ENCODE assay signal across 17 cellular contexts in the genomic region with DNA sequence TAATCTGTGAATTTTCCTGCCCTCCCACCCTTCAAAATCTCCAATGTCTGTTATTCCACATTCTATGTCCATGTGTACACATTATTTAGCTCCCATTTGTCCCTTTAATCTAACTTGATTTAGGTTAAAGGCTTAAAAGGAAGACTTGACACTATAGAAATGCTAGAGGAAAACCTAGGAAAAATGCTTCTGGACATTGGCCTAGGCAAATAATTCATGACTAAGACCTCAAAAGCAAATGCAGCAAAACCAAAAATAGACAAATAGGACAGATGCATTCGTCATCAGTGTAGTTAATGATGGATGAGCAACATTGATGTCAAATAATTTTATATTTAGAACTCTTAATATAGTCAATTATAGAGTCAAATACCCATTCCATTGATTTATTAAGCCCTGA. TPM values are rescaled to one million over a fixed set of nuclear protein-coding genes. Genes with fewer than 3 reads are reported as not detected.
DNase-seq lines count a peak whose midpoint lies in the region; ATAC-seq, FAIRE-seq and TF ChIP-seq lines count a peak whose summit lies in the region.
"Had no signal": no experiment of that assay in that cellular context is flagged by ENCODE, and none has a peak within 500 bp of the region (broad histone marks: within the 10 kb centered on the region; RNA-seq: fewer than 3 reads in every experiment).

No MANE protein-coding gene starts in this region.

- peaks cover 32% of the 10 kb centered on the region for H3K4me1 Mint-ChIP-seq in neural progenitor cell

- FAIRE-seq in H54 (lab: Jason Lieb, UNC) = no peak
- FAIRE-seq: D721Med, GM12878 had no signal

- DNase-seq in LHCN-M2 (ENCODE audit: low read depth) = peak; percentile 32
- peak; percentile 15 for DNase-seq in astrocyte of the hippocampus (ENCODE audit: low read depth, low spot score)
- no peak for DNase-seq in neural progenitor cell (ENCODE audit: low spot score)
- no peak for DNase-seq in NCI-H226
- DNase-seq in cerebellum (ENCODE audit: low spot score) = no peak
- no peak for DNase-seq in H54 (ENCODE audit: insufficient read length, low spot score)
- DNase-seq: AML-193; Caco-2; CD4-positive, alpha-beta T cell; GF-D8; GM23248; HCEC 1CT had no signal

- peaks cover 6% of the 10 kb centered on the region for H3F3A ChIP-seq in neural progenitor cell (ENCODE audit: low read depth)

- peak overlapping the region; percentile 97 for H3K27ac Mint-ChIP-seq in neural progenitor cell
- H3K27ac Mint-ChIP-seq: CD4-positive, alpha-beta T cell had no signal

- peaks cover 2% of the 10 kb centered on the region for H3K27me3 Mint-ChIP-seq in neural progenitor cell (ENCODE audit: insufficient read depth, low read depth)

- no peak overlapping the region for H3K9ac ChIP-seq in neural progenitor cell
- H3K9ac ChIP-seq: GM23248 had no signal

- ATAC-seq in HG03565 (IDR thresholded peaks at IDR 0.05; ENCODE audit: unreplicated experiment) = no peak
- ATAC-seq: GM12878 had no signal

- peaks cover 13% of the 10 kb centered on the region for H3K4me1 ChIP-seq in neural progenitor cell

- peaks cover 5% of the 10 kb centered on the region for H3K9me3 Mint-ChIP-seq in neural progenitor cell
- H3K9me3 Mint-ChIP-seq: CD4-positive, alpha-beta T cell had no signal

- no peak overlapping the region for H3K4me3 Mint-ChIP-seq in neural progenitor cell
- H3K4me3 Mint-ChIP-seq: CD4-positive, alpha-beta T cell had no signal

- TF ChIP-seq CTCF in neural progenitor cell (IDR thresholded peaks at IDR 0.05) = no peak

- TF ChIP-seq POLR2A in H54 (IDR thresholded peaks at IDR 0.05; ENCODE audit: low read depth, low read length) = no peak

- no peaks in the 10 kb centered on the region for H3K9me3 ChIP-seq in neural progenitor cell (ENCODE audit: low read depth)
- H3K9me3 ChIP-seq: Caco-2 had no signal

- peaks cover 46% of the 10 kb centered on the region for H3K36me3 Mint-ChIP-seq in neural progenitor cell

- no peak overlapping the region for H2AFZ ChIP-seq in neural progenitor cell (replicated peaks)
- H2AFZ ChIP-seq: GM23248 had no signal

- H3K27ac ChIP-seq in neural progenitor cell = no peak overlapping the region
- H3K27ac ChIP-seq: C4-2B, GM23248, HL-60 had no signal

- H3K4me2 ChIP-seq in neural progenitor cell = no peak overlapping the region

- no peak overlapping the region for H3K4me3 ChIP-seq in neural progenitor cell
- H3K4me3 ChIP-seq: GM12878, GM23248 had no signal

- H4K20me1 ChIP-seq in neural progenitor cell (ENCODE audit: low read depth) = no peaks in the 10 kb centered on the region

- H3K27me3 ChIP-seq in neural progenitor cell = no peaks in the 10 kb centered on the region

- H3K79me2 ChIP-seq in neural progenitor cell (ENCODE audit: low read depth) = no peaks in the 10 kb centered on the region

- H3K36me3 ChIP-seq in neural progenitor cell = no peaks in the 10 kb centered on the region

RNA-seq across cellular contexts. Expression of a gene that starts 36.9 kb away (rescaled TPM):
- 4.0 and 5.3 TPM in 2 replicates for total RNA-seq in LHCN-M2 (2014; rRNA removed)
- 1.1 TPM for polyA plus RNA-seq in LHCN-M2 (2012)
- 22.0 and 31.2 TPM in 2 replicates for total RNA-seq in neural progenitor cell (ENCODE audit: low replicate concordance)
- total RNA-seq in cerebellum = 50.6 TPM
- total RNA-seq: CD4-positive, alpha-beta T cell had no signal

Comparison
In these comparisons a context has a peak if more than half of its experiments do, and no peak if none do; other contexts are left out.
1. DNase-seq: peak in LHCN-M2 (single experiment) and astrocyte of the hippocampus (single experiment); none in neural progenitor cell (single experiment), NCI-H226 (single experiment), cerebellum (single experiment) and H54 (single experiment).